25 cellular contexts compared by ENCODE assay signal in genomic region chr16:30606004-30606403, GRCh38.
"Had no signal": no experiment of that assay in that cellular context is flagged by ENCODE, and none has a peak within 500 bp of the region (broad histone marks: within the 10 kb centered on the region; RNA-seq: fewer than 3 reads in every experiment).

No MANE protein-coding gene starts in this region.

- H3K27ac Mint-ChIP-seq: natural killer cell treated with Interleukin-12 subunit alpha and Interleukin-12 subunit beta and Interleukin-15 and Interleukin-18, amount 100 ng/mL, for 72 hours; stimulated activated naive B cell treated with anti-CD40 and anti-IgM and Interleukin-4, amounts not matched to agents 10 μg/mL and 1 μg/mL and 100 μg/mL, for 72 hours had no signal

- H3K9me3 ChIP-seq: psoas muscle, testis, tibial nerve, upper lobe of right lung, vagina had no signal

- H3K27me3 Mint-ChIP-seq: natural killer cell treated with Interleukin-12 subunit alpha and Interleukin-12 subunit beta and Interleukin-15 and Interleukin-18, amount 100 ng/mL, for 72 hours; stimulated activated naive B cell treated with anti-CD40 and anti-IgM and Interleukin-4, amounts not matched to agents 10 μg/mL and 1 μg/mL and 100 μg/mL, for 72 hours; stimulated activated naive CD8-positive, alpha-beta T cell treated with anti-CD3 and anti-CD28 coated beads, Interleukin-15, amount 100 ng/mL, for 72 hours had no signal

- H3K4me3 ChIP-seq: coronary artery, hepatocyte, left ventricle myocardium inferior, lung, psoas muscle, testis, tibial nerve, upper lobe of right lung, vagina had no signal

- H2AFZ ChIP-seq: hepatocyte, parathyroid adenoma had no signal

- H3K4me3 Mint-ChIP-seq: natural killer cell treated with Interleukin-12 subunit alpha and Interleukin-12 subunit beta and Interleukin-15 and Interleukin-18, amount 100 ng/mL, for 72 hours; stimulated activated naive B cell treated with anti-CD40 and anti-IgM and Interleukin-4, amounts not matched to agents 10 μg/mL and 1 μg/mL and 100 μg/mL, for 72 hours; stimulated activated naive CD8-positive, alpha-beta T cell treated with anti-CD3 and anti-CD28 coated beads, Interleukin-15, amount 100 ng/mL, for 72 hours had no signal

- H3K27ac ChIP-seq: coronary artery, hepatocyte, parathyroid adenoma, psoas muscle, testis, tibial nerve, upper lobe of right lung, vagina had no signal

- H3K9me3 Mint-ChIP-seq: natural killer cell treated with Interleukin-12 subunit alpha and Interleukin-12 subunit beta and Interleukin-15 and Interleukin-18, amount 100 ng/mL, for 72 hours; stimulated activated naive B cell treated with anti-CD40 and anti-IgM and Interleukin-4, amounts not matched to agents 10 μg/mL and 1 μg/mL and 100 μg/mL, for 72 hours; stimulated activated naive CD8-positive, alpha-beta T cell treated with anti-CD3 and anti-CD28 coated beads, Interleukin-15, amount 100 ng/mL, for 72 hours had no signal

- FAIRE-seq: kidney had no signal

- H3K4me2 ChIP-seq: hepatocyte had no signal

- ATAC-seq: left cardiac atrium; natural killer cell treated with Interleukin-12 subunit alpha and Interleukin-12 subunit beta and Interleukin-15 and Interleukin-18, amount 100 ng/mL, for 72 hours; psoas muscle; sciatic nerve; stimulated activated naive B cell treated with anti-CD40 and anti-IgM and Interleukin-4, amounts not matched to agents 10 μg/mL and 1 μg/mL and 100 μg/mL, for 72 hours; stimulated activated naive CD8-positive, alpha-beta T cell treated with anti-CD3 and anti-CD28 coated beads, Interleukin-15, amount 100 ng/mL, for 72 hours; upper lobe of right lung had no signal

- H3K27me3 ChIP-seq: dorsolateral prefrontal cortex, hepatocyte, testis, tibial nerve, upper lobe of right lung, vagina had no signal

- H3K9ac ChIP-seq: parathyroid adenoma had no signal

- H3K4me1 ChIP-seq: parathyroid adenoma had no signal

- DNase-seq: dorsolateral prefrontal cortex; effector CD8-positive, alpha-beta T cell; foreskin melanocyte; head of caudate nucleus; kidney; left cardiac atrium; left ventricle myocardium inferior; mesenchymal stem cell; midbrain; psoas muscle; retina; stimulated activated CD4-positive, alpha-beta T cell treated with anti-CD3 and anti-CD28 coated beads, Interleukin-2, amount 100 ng/mL, for 24 hours; stimulated activated CD4-positive, alpha-beta T cell treated with anti-CD3 and anti-CD28 coated beads, Interleukin-4, amount 100 ng/mL, for 4 hours; stimulated activated naive B cell treated with anti-CD40 and anti-IgM and Interleukin-4, amounts not matched to agents 10 μg/mL and 1 μg/mL and 100 μg/mL, for 72 hours; stimulated activated naive CD8-positive, alpha-beta T cell treated with anti-CD3 and anti-CD28 coated beads, Interleukin-15, amount 100 ng/mL, for 72 hours; testis; upper lobe of right lung had no signal
